In the genomic region with DNA sequence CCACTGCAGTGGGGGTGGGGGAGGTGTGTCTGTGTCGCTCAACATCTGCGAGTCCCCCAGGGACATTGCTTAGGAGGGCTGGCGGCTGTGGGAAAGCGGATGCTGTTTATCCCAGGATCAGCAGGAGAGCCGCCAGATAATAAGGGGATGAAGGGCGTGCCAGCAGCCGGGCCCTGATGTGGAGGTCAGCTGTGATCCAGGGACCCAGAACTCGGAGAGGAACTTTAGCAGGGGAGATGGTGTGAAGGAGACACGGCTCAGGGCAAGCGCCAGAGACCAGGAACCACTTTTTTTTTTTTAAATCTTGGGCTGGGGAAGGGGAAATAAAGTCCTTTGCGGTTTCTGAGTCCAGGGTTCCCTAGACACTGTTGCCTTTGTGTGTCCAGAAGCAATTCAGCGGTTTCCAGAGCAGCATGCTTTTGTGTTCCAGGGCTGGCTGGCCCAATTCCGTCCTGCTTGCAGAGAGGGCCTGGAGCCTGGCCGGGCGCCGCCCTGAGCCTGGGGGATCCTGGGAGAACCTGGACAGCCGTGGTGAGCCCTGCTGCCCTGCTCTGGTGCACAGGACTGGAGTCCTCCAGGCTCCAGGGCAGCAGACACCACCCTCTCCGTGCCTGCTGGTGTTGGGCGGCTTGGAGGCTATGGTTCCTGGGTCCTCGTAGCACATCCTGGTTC, we compare ENCODE assay signal across 8 cellular contexts. TPM values are rescaled to one million over a fixed set of nuclear protein-coding genes. Genes with fewer than 3 reads are reported as not detected.
DNase-seq lines count a peak whose midpoint lies in the region; ATAC-seq and TF ChIP-seq lines count a peak whose summit lies in the region.

A gene with protein sequence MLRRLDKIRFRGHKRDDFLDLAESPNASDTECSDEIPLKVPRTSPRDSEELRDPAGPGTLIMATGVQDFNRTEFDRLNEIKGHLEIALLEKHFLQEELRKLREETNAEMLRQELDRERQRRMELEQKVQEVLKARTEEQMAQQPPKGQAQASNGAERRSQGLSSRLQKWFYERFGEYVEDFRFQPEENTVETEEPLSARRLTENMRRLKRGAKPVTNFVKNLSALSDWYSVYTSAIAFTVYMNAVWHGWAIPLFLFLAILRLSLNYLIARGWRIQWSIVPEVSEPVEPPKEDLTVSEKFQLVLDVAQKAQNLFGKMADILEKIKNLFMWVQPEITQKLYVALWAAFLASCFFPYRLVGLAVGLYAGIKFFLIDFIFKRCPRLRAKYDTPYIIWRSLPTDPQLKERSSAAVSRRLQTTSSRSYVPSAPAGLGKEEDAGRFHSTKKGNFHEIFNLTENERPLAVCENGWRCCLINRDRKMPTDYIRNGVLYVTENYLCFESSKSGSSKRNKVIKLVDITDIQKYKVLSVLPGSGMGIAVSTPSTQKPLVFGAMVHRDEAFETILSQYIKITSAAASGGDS (plus strand): TSS at position 557 of the 672 bp plus-strand sequence. CDS start 6,414 bp downstream, outside the sequence.

- intact Hi-C loops in posterior vena cava (cut with DNase I): no loop called here

- ATAC-seq in SK-N-SH treated with all-trans-retinoic acid at 6 μM for 48 hours (peak; percentile 12; the same call in 2 of the 3 replicates), HG03571 (IDR thresholded peaks at IDR 0.05; ENCODE audit: unreplicated experiment) (no peak)

- DNase-seq in HT-29 (ENCODE audit: low spot score) (no peak), globus pallidus (ENCODE audit: low spot score) (peak; percentile 83), posterior vena cava (ENCODE audit: low spot score) (no peak), DMS114 treated with DMSO at 0.1 percent for 48 hours (lab: John Stamatoyannopoulos, UW; ENCODE audit: unreplicated experiment) (no peak)
- no peak for DNase-seq in effector CD8-positive, alpha-beta T cell (lab: John Stamatoyannopoulos, UW)
- no peak for DNase-seq in stimulated activated CD4-positive, alpha-beta T cell treated with anti-CD3 and anti-CD28 coated beads, Interleukin-1b, Interleukin-23, amount 100 ng/mL, for 48 hours

TF ChIP-seq in SK-N-SH treated with all-trans-retinoic acid at 6 μM for 48 hours, 23 proteins besides CTCF, POLR2A, EP300 and RAD21:
- TF ChIP-seq TCF4 (CRISPR knock-in tag; IDR thresholded peaks at IDR 0.05; ENCODE audit: borderline replicate concordance) (peak; percentile 59; the same call in 1 of the 2 replicates), ZNF70 (CRISPR knock-in tag; IDR thresholded peaks at IDR 0.05) (no peak)

RNA-seq across cellular contexts. Expression of the gene that starts here (rescaled TPM):
- 22.5 and 26.7 TPM in 2 replicates for total RNA-seq in HT-29 (2014; rRNA removed; shearing (Covaris generic))
- 10 to 100 TPM; 15.9 to 18.6 TPM for total RNA-seq in posterior vena cava
